ENCODE assay signal across 18 cellular contexts in the genomic region with DNA sequence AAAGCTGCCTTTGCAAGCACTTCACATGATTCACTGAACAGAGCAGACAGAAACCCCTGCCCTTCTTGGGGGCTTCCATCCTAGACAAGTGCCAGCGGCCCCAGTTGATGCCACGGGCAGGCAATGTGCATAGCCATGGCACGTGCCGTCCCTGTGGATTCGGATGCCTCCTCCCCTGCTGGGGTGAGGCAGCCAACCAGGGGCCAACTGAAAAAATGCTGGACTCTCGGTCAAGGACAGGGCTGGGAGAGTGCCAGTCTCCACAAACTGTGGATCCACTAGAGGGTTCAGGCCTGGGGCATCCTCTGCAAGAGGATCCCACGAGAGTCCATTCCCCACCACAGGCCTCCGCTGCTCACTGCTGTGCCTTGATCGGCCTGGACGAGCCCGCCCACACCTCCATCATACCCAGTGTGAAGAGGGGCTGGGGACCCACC. TPM values are rescaled to one million over a fixed set of nuclear protein-coding genes. Genes with fewer than 3 reads are reported as not detected.
DNase-seq lines count a peak whose midpoint lies in the region; ATAC-seq and TF ChIP-seq lines count a peak whose summit lies in the region.
"Had no signal": no experiment of that assay in that cellular context is flagged by ENCODE, and none has a peak within 500 bp of the region (broad histone marks: within the 10 kb centered on the region; RNA-seq: fewer than 3 reads in every experiment).

No MANE protein-coding gene starts in this region.

- H3K4me1 Mint-ChIP-seq in activated CD4-positive, alpha-beta T cell treated with anti-CD3 and anti-CD28 coated beads, Interleukin-2, amount 10 ng/mL, durations not matched to agents 24 days and 14 days = peaks cover 31% of the 10 kb centered on the region
- peaks cover 27% of the 10 kb centered on the region for H3K4me1 Mint-ChIP-seq in activated CD4-positive, alpha-beta T cell treated with anti-CD3 and anti-CD28 coated beads for 36 hours
- H3K4me1 Mint-ChIP-seq in natural killer cell = peaks cover 20 to 41% of the 10 kb centered on the region in 2 donors

- no peak for TF ChIP-seq CTCF in RWPE1 (conservative IDR thresholded peaks at IDR 0.05; ENCODE audit: low read depth)
- no peak for TF ChIP-seq CTCF in ovary (IDR thresholded peaks at IDR 0.05)
- no peak for TF ChIP-seq CTCF in natural killer cell (IDR thresholded peaks at IDR 0.05)

- 25 to 54% (median 37%) methylated on average over 11 of the region's 11 CpGs for WGBS in ovary, 3 donors

- no peak for TF ChIP-seq EP300 in ovary (IDR thresholded peaks at IDR 0.05)

- POLR2A ChIA-PET in activated CD4-positive, alpha-beta T cell treated with anti-CD3 and anti-CD28 coated beads for 36 hours (lab: Charles Lee) = no interaction called here
- POLR2A ChIA-PET in RWPE1 (lab: Yijun Ruan, JAX; ENCODE audit: low non-redundant PET) = no interaction called here

- no peak overlapping the region for H3K27ac Mint-ChIP-seq in activated CD4-positive, alpha-beta T cell treated with anti-CD3 and anti-CD28 coated beads, Interleukin-2, amount 10 ng/mL, durations not matched to agents 24 days and 14 days
- no peak overlapping the region for H3K27ac Mint-ChIP-seq in activated CD4-positive, alpha-beta T cell treated with anti-CD3 and anti-CD28 coated beads for 36 hours
- H3K27ac Mint-ChIP-seq in natural killer cell = no peak overlapping the region

- no peaks in the 10 kb centered on the region for H3K27me3 ChIP-seq in ovary
- H3K27me3 ChIP-seq: Peyer's patch had no signal

- intact Hi-C loops in activated CD4-positive, alpha-beta T cell treated with anti-CD3 and anti-CD28 coated beads, Interleukin-2, amount 10 ng/mL, durations not matched to agents 24 days and 14 days (cut with micrococcal nuclease) = loop anchor here (10.0 kb wide), 2 partner anchors 246 to 796 kb away; no protein-coding TSS in a partner anchor
- intact Hi-C loops in activated CD4-positive, alpha-beta T cell treated with anti-CD3 and anti-CD28 coated beads for 36 hours (cut with DNase I, micrococcal nuclease) = loop anchor here (10.0 kb wide), 4 partner anchors 54 to 846 kb away; a partner anchor contains a TSS
- intact Hi-C loops in ovary (cut with DNase I) = loop anchor here in 3 of 4 donors (5.0 to 10.0 kb wide), 2 partner anchors 214 to 216 kb away; a partner anchor contains a TSS
- intact Hi-C loops in natural killer cell (cut with micrococcal nuclease) = no loop called here

- peaks cover 18% of the 10 kb centered on the region for H3K36me3 Mint-ChIP-seq in activated CD4-positive, alpha-beta T cell treated with anti-CD3 and anti-CD28 coated beads, Interleukin-2, amount 10 ng/mL, durations not matched to agents 24 days and 14 days (ENCODE audit: low read depth)
- H3K36me3 Mint-ChIP-seq in activated CD4-positive, alpha-beta T cell treated with anti-CD3 and anti-CD28 coated beads for 36 hours (ENCODE audit: low read depth) = peaks cover 11% of the 10 kb centered on the region
- H3K36me3 Mint-ChIP-seq in natural killer cell = no peaks in the 10 kb centered on the region

- H3K27me3 Mint-ChIP-seq in activated CD4-positive, alpha-beta T cell treated with anti-CD3 and anti-CD28 coated beads, Interleukin-2, amount 10 ng/mL, durations not matched to agents 24 days and 14 days = peaks cover 3% of the 10 kb centered on the region
- H3K27me3 Mint-ChIP-seq in activated CD4-positive, alpha-beta T cell treated with anti-CD3 and anti-CD28 coated beads for 36 hours = no peaks in the 10 kb centered on the region
- peaks cover 7 to 9% of the 10 kb centered on the region in 2 donors for H3K27me3 Mint-ChIP-seq in natural killer cell (ENCODE audit: low read depth in 2 of 2)
- H3K27me3 Mint-ChIP-seq: CD8-positive, alpha-beta memory T cell had no signal

- no peaks in the 10 kb centered on the region for H3K36me3 ChIP-seq in ovary

- peak; percentile 57 for DNase-seq in activated CD4-positive, alpha-beta T cell treated with anti-CD3 and anti-CD28 coated beads, Interleukin-2, amount 10 ng/mL, durations not matched to agents 24 days and 14 days
- DNase-seq in activated CD4-positive, alpha-beta T cell treated with anti-CD3 and anti-CD28 coated beads for 36 hours = no peak
- DNase-seq in RWPE1 (ENCODE audit: low spot score) = no peak
- peak; percentile 92 for DNase-seq in left lobe of liver (ENCODE audit: low spot score)
- peak; percentile 62 to 84 (median 75) for DNase-seq in ovary
- no peak for DNase-seq in natural killer cell
- no peak for DNase-seq in HUDEP-2 (lab: John Stamatoyannopoulos, UW; ENCODE audit: unreplicated experiment in 76 of 76)
- DNase-seq in SIG-M5 (lab: John Stamatoyannopoulos, UW) = no peak
- DNase-seq: CD8-positive, alpha-beta memory T cell; DMS79; HCEC 1CT; KBM-7; NCI-H1417 treated with DMSO at 0.1 percent for 48 hours; NCI-H1930; NCI-H748 treated with DMSO at 0.1 percent for 48 hours; Right ventricle myocardium superior had no signal

- no peak overlapping the region for H3K4me3 ChIP-seq in ovary
- H3K4me3 ChIP-seq: GM12878, Peyer's patch had no signal

- H3K4me1 ChIP-seq in ovary (ENCODE audit: insufficient read depth) = peaks cover 29% of the 10 kb centered on the region

- H3K4me3 Mint-ChIP-seq in activated CD4-positive, alpha-beta T cell treated with anti-CD3 and anti-CD28 coated beads, Interleukin-2, amount 10 ng/mL, durations not matched to agents 24 days and 14 days = no peak overlapping the region
- no peak overlapping the region for H3K4me3 Mint-ChIP-seq in activated CD4-positive, alpha-beta T cell treated with anti-CD3 and anti-CD28 coated beads for 36 hours
- H3K4me3 Mint-ChIP-seq in natural killer cell = no peak overlapping the region

- ATAC-seq in activated CD4-positive, alpha-beta T cell treated with anti-CD3 and anti-CD28 coated beads for 36 hours = no peak
- ATAC-seq in left lobe of liver = peak; percentile 21
- ATAC-seq in natural killer cell = no peak
- ATAC-seq: GM12878 had no signal

- no peaks in the 10 kb centered on the region for H3K9me3 ChIP-seq in ovary
- H3K9me3 ChIP-seq: Peyer's patch had no signal

- TF ChIP-seq POLR2A in ovary (IDR thresholded peaks at IDR 0.05) = no peak

- peaks cover 3% of the 10 kb centered on the region for H3K9me3 Mint-ChIP-seq in activated CD4-positive, alpha-beta T cell treated with anti-CD3 and anti-CD28 coated beads, Interleukin-2, amount 10 ng/mL, durations not matched to agents 24 days and 14 days
- no peaks in the 10 kb centered on the region for H3K9me3 Mint-ChIP-seq in activated CD4-positive, alpha-beta T cell treated with anti-CD3 and anti-CD28 coated beads for 36 hours (ENCODE audit: low read depth)
- no peaks in the 10 kb centered on the region for H3K9me3 Mint-ChIP-seq in natural killer cell
- H3K9me3 Mint-ChIP-seq: CD8-positive, alpha-beta memory T cell had no signal

- CTCF ChIA-PET in activated CD4-positive, alpha-beta T cell treated with anti-CD3 and anti-CD28 coated beads for 36 hours (lab: Charles Lee) = no interaction called here
- CTCF ChIA-PET in RWPE1 (lab: Yijun Ruan, JAX) = interaction anchor here (0.5 to 1.3 kb wide), 6 partner anchors 18 to 832 kb away, joined by 3 to 8 read pairs (median 4); a partner anchor contains a TSS

- peak overlapping the region; percentile 82 for H3K27ac ChIP-seq in RWPE1
- H3K27ac ChIP-seq in ovary = peak overlapping the region; percentile 38 to 90

RNA-seq across cellular contexts. Expression of a gene that starts 3.8 kb away (rescaled TPM):
- total RNA-seq in activated CD4-positive, alpha-beta T cell treated with anti-CD3 and anti-CD28 coated beads, Interleukin-2, amount 10 ng/mL, durations not matched to agents 24 days and 14 days = 34.8 and 35.1 TPM in 2 replicates
- total RNA-seq in activated CD4-positive, alpha-beta T cell treated with anti-CD3 and anti-CD28 coated beads for 36 hours = 10 to 100 TPM; 14.4 to 18.1 TPM
- total RNA-seq in left lobe of liver = 10.3 TPM
- total RNA-seq in ovary = 10 to 100 TPM; 23.9 to 28.9 (median 26.4) TPM
- 10 to 100 TPM in 1 of 2 donors, 1 to 10 TPM in 1; 5.9 to 19.9 TPM for polyA plus RNA-seq in ovary
- 10 to 100 TPM in 2 of 3 donors, 1 to 10 TPM in 1; 8.8 to 12.4 (median 12.3) TPM for total RNA-seq in natural killer cell

RNA-seq across cellular contexts. Expression of a gene that starts 4.0 kb away (rescaled TPM):
- 28.6 and 30.9 TPM in 2 replicates for total RNA-seq in activated CD4-positive, alpha-beta T cell treated with anti-CD3 and anti-CD28 coated beads, Interleukin-2, amount 10 ng/mL, durations not matched to agents 24 days and 14 days
- 10 to 100 TPM; 30.3 to 31.2 TPM for total RNA-seq in activated CD4-positive, alpha-beta T cell treated with anti-CD3 and anti-CD28 coated beads for 36 hours
- total RNA-seq in left lobe of liver (35.8 TPM), ovary (100 to 1,000 TPM in 4 of 7 donors, 10 to 100 TPM in 3; 63.5 to 135 (median 106) TPM), natural killer cell (10 to 100 TPM; 19.0 to 24.2 (median 23.1) TPM)
- polyA plus RNA-seq in ovary = 10 to 100 TPM; 43.5 to 74.9 TPM

Comparison
In these comparisons a context has a peak if more than half of its experiments do, and no peak if none do; other contexts are left out.
1. DNase-seq: peak in activated CD4-positive, alpha-beta T cell treated with anti-CD3 and anti-CD28 coated beads, Interleukin-2, amount 10 ng/mL, durations not matched to agents 24 days and 14 days (single experiment), left lobe of liver (single experiment) and ovary (5 of 5); none in activated CD4-positive, alpha-beta T cell treated with anti-CD3 and anti-CD28 coated beads for 36 hours (single experiment), RWPE1 (single experiment), natural killer cell (single experiment), HUDEP-2 (0 of 76) and SIG-M5 (single experiment).